Comparison of ENCODE assay signal across 29 cellular contexts in genomic region chr3:115108614-115109013, GRCh38. TPM values are rescaled to one million over a fixed set of nuclear protein-coding genes. Genes with fewer than 3 reads are reported as not detected.
DNase-seq lines count a peak whose midpoint lies in the region; ATAC-seq, FAIRE-seq and TF ChIP-seq lines count a peak whose summit lies in the region.
"Had no signal": no experiment of that assay in that cellular context is flagged by ENCODE, and none has a peak within 500 bp of the region (broad histone marks: within the 10 kb centered on the region; RNA-seq: fewer than 3 reads in every experiment).

No MANE protein-coding gene starts in this region.

- in situ Hi-C loops in mammary epithelial cell (cut with MboI; ENCODE audit: low sequenced_read_pairs in 2 of 2) (no loop called here), gastrocnemius medialis (cut with MboI; ENCODE audit: low sequenced_read_pairs in 4 of 4) (no loop called here)

- no peak overlapping the region for H3K9ac ChIP-seq in mammary epithelial cell (ENCODE audit: insufficient read depth, low read length)
- H3K9ac ChIP-seq: KMS-11 had no signal

- no peaks in the 10 kb centered on the region for H4K20me1 ChIP-seq in mammary epithelial cell (ENCODE audit: insufficient read depth, low read length)

- H3K4me2 ChIP-seq in mammary epithelial cell (ENCODE audit: insufficient read depth, low read depth, low read length): no peak overlapping the region
- H3K4me2 ChIP-seq: KMS-11 had no signal

- no peaks in the 10 kb centered on the region for H3K4me1 ChIP-seq in mammary epithelial cell (ENCODE audit: insufficient read depth, low read length)
- peaks cover 17 to 30% of the 10 kb centered on the region in 2 donors for H3K4me1 ChIP-seq in gastrocnemius medialis
- H3K4me1 ChIP-seq: BE2C, HAP-1 had no signal

- peaks cover 6% of the 10 kb centered on the region for H3K9me3 Mint-ChIP-seq in MCF 10A (ENCODE audit: unreplicated experiment)
- H3K9me3 Mint-ChIP-seq: HFFc6 had no signal

- H3K27ac ChIP-seq in mammary epithelial cell (ENCODE audit: insufficient read depth, low read depth, low read length): no peak overlapping the region
- H3K27ac ChIP-seq in gastrocnemius medialis: peak overlapping the region; percentile 52 to 83 (median 76)
- H3K27ac ChIP-seq: 22Rv1, KMS-11, SJCRH30 had no signal

- peaks cover 10% of the 10 kb centered on the region for H3K4me1 Mint-ChIP-seq in MCF 10A (ENCODE audit: insufficient read depth, unreplicated experiment)

- H3K79me2 ChIP-seq in mammary epithelial cell (ENCODE audit: insufficient read depth, low read length): no peaks in the 10 kb centered on the region

- CTCF ChIA-PET in MCF 10A (lab: Yijun Ruan, JAX): interaction anchor here (0.6 kb wide), 1 partner anchor 125 kb away, joined by 3 read pairs; no protein-coding TSS in a partner anchor
- CTCF ChIA-PET in mammary epithelial cell (lab: Charles Lee; ENCODE audit: low non-redundant PET): no interaction called here

- no peak overlapping the region for H3K27ac Mint-ChIP-seq in MCF 10A (ENCODE audit: low read depth, unreplicated experiment)
- H3K27ac Mint-ChIP-seq: CD14-positive monocyte, HFFc6 had no signal

- no peak overlapping the region for H3K4me3 Mint-ChIP-seq in MCF 10A (ENCODE audit: unreplicated experiment)
- H3K4me3 Mint-ChIP-seq: CD14-positive monocyte; CD8-positive, alpha-beta memory T cell; HFFc6; IgD-negative memory B cell had no signal

- TF ChIP-seq CTCF in MCF 10A (IDR thresholded peaks at IDR 0.05; ENCODE audit: unreplicated experiment) (no peak), mammary epithelial cell (conservative IDR thresholded peaks at IDR 0.05 in 1 of 2, IDR thresholded peaks at IDR 0.05 in 1 of 2; ENCODE audit: extremely low read depth in 1 of 2, insufficient read depth in 1 of 2, low read depth in 1 of 2, low read length in 2 of 2) (no peak), bronchial epithelial cell (IDR thresholded peaks at IDR 0.05; ENCODE audit: insufficient read depth, low read length, severe bottlenecking) (no peak), gastrocnemius medialis (IDR thresholded peaks at IDR 0.05 in 4 of 5, conservative IDR thresholded peaks at IDR 0.05 in 1 of 5) (no peak)

- no peak overlapping the region for H3K4me3 ChIP-seq in mammary epithelial cell (replicated peaks in 1 of 3; ENCODE audit: insufficient read depth in 1 of 3, low read depth in 2 of 3, low read length in 3 of 3)
- no peak overlapping the region for H3K4me3 ChIP-seq in bronchial epithelial cell (ENCODE audit: low read depth, low read length)
- H3K4me3 ChIP-seq in gastrocnemius medialis: peak overlapping the region in 2 of 4 donors; percentile 7 to 36
- H3K4me3 ChIP-seq: HAP-1, SJCRH30 had no signal

- H3K36me3 ChIP-seq in mammary epithelial cell (ENCODE audit: insufficient read depth, low read length) (no peaks in the 10 kb centered on the region), bronchial epithelial cell (ENCODE audit: control insufficient read depth, insufficient read depth, low read length) (no peaks in the 10 kb centered on the region), gastrocnemius medialis (no peaks in the 10 kb centered on the region)
- H3K36me3 ChIP-seq: BE2C, HAP-1, SJCRH30 had no signal

- WGBS in mammary epithelial cell (ENCODE audit: low coverage, missing lambda C conversion rate): 96% methylated on average over 5 of the region's 5 CpGs

- H3K27me3 ChIP-seq in mammary epithelial cell (ENCODE audit: insufficient read depth, low read length) (no peaks in the 10 kb centered on the region), bronchial epithelial cell (ENCODE audit: control insufficient read depth, insufficient read depth, low read length) (no peaks in the 10 kb centered on the region), gastrocnemius medialis (no peaks in the 10 kb centered on the region)
- H3K27me3 ChIP-seq: BE2C, SJCRH30 had no signal

- H3K36me3 Mint-ChIP-seq in MCF 10A (ENCODE audit: insufficient read depth, unreplicated experiment): peaks cover 6% of the 10 kb centered on the region

- BruUV-seq in MCF 10A (replicated peaks; lab: Mats Ljungman, UMichigan): no TSS peak
- BruUV-seq in mammary epithelial cell (replicated peaks; lab: Mats Ljungman, UMichigan): no TSS peak

- ATAC-seq in gastrocnemius medialis (peak in 1 of 2 donors; percentile 4), GM21786 (IDR thresholded peaks at IDR 0.05; ENCODE audit: unreplicated experiment) (no peak), HG03196 (IDR thresholded peaks at IDR 0.05; ENCODE audit: unreplicated experiment) (no peak), GM18873 (IDR thresholded peaks at IDR 0.05; ENCODE audit: low FRiP score, unreplicated experiment) (no peak)

- dilution Hi-C loops in mammary epithelial cell (cut with HindIII; ENCODE audit: low sequenced_read_pairs): no loop called here

- FAIRE-seq in bronchial epithelial cell (lab: Jason Lieb, UNC): no peak
- FAIRE-seq: GM18507, RCC 7860 had no signal

- H3K27me3 Mint-ChIP-seq in MCF 10A (ENCODE audit: insufficient read depth, unreplicated experiment): no peaks in the 10 kb centered on the region
- H3K27me3 Mint-ChIP-seq: CD8-positive, alpha-beta memory T cell; IgD-negative memory B cell had no signal

- no peak for TF ChIP-seq POLR2A in gastrocnemius medialis (IDR thresholded peaks at IDR 0.05)

- peak; percentile 11 for DNase-seq in MCF 10A (ENCODE audit: unreplicated experiment)
- DNase-seq in mammary epithelial cell: no peak
- DNase-seq in bronchial epithelial cell (ENCODE audit: low read depth): peak; percentile 23
- no peak for DNase-seq in gastrocnemius medialis
- DNase-seq: ACHN; BE2C; Calu3; CD8-positive, alpha-beta memory T cell; DMS79 treated with DMSO at 0.1 percent for 48 hours; GOT3; HFFc6; NCI-H1092; NCI-H1417 treated with DMSO at 0.1 percent for 48 hours; NCI-H1694 treated with DMSO at 0.1 percent for 48 hours; NCI-H2081; NCI-H2227 treated with DMSO at 0.1 percent for 48 hours; NCI-H526 treated with DMSO at 0.1 percent for 48 hours; OCI-M1; SJCRH30 had no signal

- H3K9me3 ChIP-seq in mammary epithelial cell (replicated peaks; ENCODE audit: insufficient read depth, low read length) (no peaks in the 10 kb centered on the region), gastrocnemius medialis (no peaks in the 10 kb centered on the region)
- H3K9me3 ChIP-seq: BE2C, HAP-1, SJCRH30 had no signal

- intact Hi-C loops in MCF 10A (cut with micrococcal nuclease) (no loop called here), mammary epithelial cell (cut with micrococcal nuclease) (no loop called here), gastrocnemius medialis (cut with DNase I; ENCODE audit: low total_unique reads) (no loop called here)

- POLR2A ChIA-PET in MCF 10A (lab: Yijun Ruan, JAX): interaction anchor here (0.6 to 0.7 kb wide), 2 partner anchors 9 to 1130 kb away, joined by 3 to 4 read pairs; no protein-coding TSS in a partner anchor

- H2AFZ ChIP-seq in mammary epithelial cell (ENCODE audit: low read depth, low read length): no peak overlapping the region

RNA-seq across cellular contexts. Expression of gene ZBTB20, which starts 38.5 kb away (rescaled TPM):
- 10.7 and 11.6 TPM in 2 replicates for total RNA-seq in MCF 10A (2022)
- total RNA-seq in mammary epithelial cell: 10 to 100 TPM in 1 of 2 donors, 1 to 10 TPM in 1; 6.5 to 21.3 TPM
- polyA plus RNA-seq in mammary epithelial cell: 1.2 TPM
- 3.9 TPM for polyA minus RNA-seq in mammary epithelial cell
- 3.5 and 3.9 TPM in 2 replicates for total RNA-seq in bronchial epithelial cell
- total RNA-seq in gastrocnemius medialis: 10 to 100 TPM; 47.6 to 86.5 (median 69.0) TPM

Comparison
In these comparisons a context has a peak if more than half of its experiments do, and no peak if none do; other contexts are left out.
1. DNase-seq: peak in MCF 10A (single experiment) and bronchial epithelial cell (single experiment); none in mammary epithelial cell (single experiment) and gastrocnemius medialis (0 of 2).